In genomic region chr1:155170101-155170785, GRCh38 we compare ENCODE assay signal across 1 cellular context.
TF ChIP-seq lines count a peak whose summit lies in the region.

No MANE protein-coding gene starts in this region.

TF ChIP-seq in HCT116, 20 proteins besides CTCF, POLR2A, EP300 and RAD21 (continued from another document):
- TF ChIP-seq EZH2 (IDR thresholded peaks at IDR 0.05) (no peak), POLR2AphosphoS5 (IDR thresholded peaks at IDR 0.05; ENCODE audit: low read depth, low read length) (no peak), EZH2phosphoT487 (IDR thresholded peaks at IDR 0.05; ENCODE audit: borderline replicate concordance) (no peak)
